16 cellular contexts compared by ENCODE assay signal in the genomic region with DNA sequence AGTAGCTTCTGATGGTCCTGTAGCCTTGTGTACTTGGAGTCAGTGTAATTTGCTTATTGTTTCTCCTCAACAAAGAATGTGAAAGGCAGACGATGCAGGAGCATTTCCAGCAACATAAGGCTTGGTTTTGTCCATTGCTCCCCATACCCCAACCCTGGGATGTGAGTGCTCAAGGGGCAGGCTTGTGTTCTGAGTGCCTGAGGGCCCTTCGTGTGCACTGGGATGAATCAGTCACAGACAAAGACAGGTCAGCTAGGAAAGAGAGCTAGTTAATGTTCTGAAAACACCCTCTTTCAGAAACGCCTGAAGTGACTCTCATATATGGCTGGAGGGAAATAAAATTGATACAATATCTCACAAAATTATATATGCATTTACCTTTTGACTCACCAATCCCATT.
"Had no signal": no experiment of that assay in that cellular context is flagged by ENCODE, and none has a peak within 500 bp of the region (broad histone marks: within the 10 kb centered on the region; RNA-seq: fewer than 3 reads in every experiment).

No MANE protein-coding gene starts in this region.

- H3K9me3 ChIP-seq: esophagus squamous epithelium, left ventricle myocardium inferior, lower lobe of right lung had no signal

- FAIRE-seq: keratinocyte, small intestine, urothelium cell line had no signal

- H3K4me3 ChIP-seq: esophagus squamous epithelium, left ventricle myocardium inferior, lower lobe of right lung had no signal

- H3K27ac ChIP-seq: left ventricle myocardium inferior, lower lobe of right lung had no signal

- H3K36me3 ChIP-seq: esophagus squamous epithelium, left ventricle myocardium inferior, lower lobe of right lung had no signal

- H3K27me3 ChIP-seq: esophagus squamous epithelium had no signal

- DNase-seq: effector memory CD4-positive, alpha-beta T cell; esophagus squamous epithelium; foreskin fibroblast; immature natural killer cell; left cardiac atrium; left ventricle myocardium inferior; lower lobe of right lung; naive B cell; posterior cingulate gyrus; right cardiac atrium; small intestine; stimulated activated CD4-positive, alpha-beta T cell treated with anti-CD3 and anti-CD28 coated beads, Interleukin-12 subunit alpha, Interleukin-12 subunit beta, amount 100 ng/mL, for 4 hours; stimulated activated CD4-positive, alpha-beta T cell treated with anti-CD3 and anti-CD28 coated beads, Interleukin-2, amount 100 ng/mL, for 48 hours; stimulated activated naive CD4-positive, alpha-beta T cell treated with Interleukin-2 at 50 U/mL for 16 hours had no signal
